In genomic region chr4:184573701-184574100, GRCh38 we compare ENCODE assay signal across 18 cellular contexts.
DNase-seq lines count a peak whose midpoint lies in the region; ATAC-seq and TF ChIP-seq lines count a peak whose summit lies in the region.
"Had no signal": no experiment of that assay in that cellular context is flagged by ENCODE, and none has a peak within 500 bp of the region (broad histone marks: within the 10 kb centered on the region; RNA-seq: fewer than 3 reads in every experiment).

No MANE protein-coding gene starts in this region.

- POLR2A ChIA-PET in naive thymus-derived CD4-positive, alpha-beta T cell (lab: Charles Lee), result interaction anchor here (0.6 to 0.9 kb wide), 4 partner anchors 13 to 1629 kb away, joined by 3 to 5 read pairs (median 4); no protein-coding TSS in a partner anchor

- peaks cover 4% of the 10 kb centered on the region for H3K9me3 Mint-ChIP-seq in activated naive CD4-positive, alpha-beta T cell treated with anti-CD3 and anti-CD28 coated beads, Interleukin-2, amount 10 ng/mL, durations not matched to agents 7 days and 5 days
- H3K9me3 Mint-ChIP-seq in T-helper 1 cell treated with Interleukin-12 subunit alpha and Interleukin-12 subunit beta and Interleukin-4 antibody, amounts not matched to agents 30 μg/mL and 1 μg/mL, for 36 hours, result peaks cover 9% of the 10 kb centered on the region
- peaks cover 4% of the 10 kb centered on the region for H3K9me3 Mint-ChIP-seq in activated naive CD8-positive, alpha-beta T cell treated with anti-CD3 and anti-CD28 coated beads, Interleukin-2, amount 50 U/mL, for 24 hours
- peaks cover 0 to 8% (median 2%) of the 10 kb centered on the region in 11 donors for H3K9me3 Mint-ChIP-seq in naive thymus-derived CD4-positive, alpha-beta T cell

- no peak overlapping the region for H3K4me3 ChIP-seq in naive thymus-derived CD4-positive, alpha-beta T cell (ENCODE audit: low read length)
- no peak overlapping the region for H3K4me3 ChIP-seq in BE2C (ENCODE audit: low read depth, low read length)
- H3K4me3 ChIP-seq: PC-9 had no signal

- H3K27me3 ChIP-seq in naive thymus-derived CD4-positive, alpha-beta T cell (ENCODE audit: control insufficient read depth in 2 of 2, insufficient read depth in 2 of 2, low read length in 2 of 2), result no peaks in the 10 kb centered on the region
- H3K27me3 ChIP-seq in BE2C, result no peaks in the 10 kb centered on the region

- peak overlapping the region; percentile 75 for H3K27ac Mint-ChIP-seq in activated naive CD4-positive, alpha-beta T cell treated with anti-CD3 and anti-CD28 coated beads, Interleukin-2, amount 10 ng/mL, durations not matched to agents 7 days and 5 days
- H3K27ac Mint-ChIP-seq in T-helper 1 cell treated with Interleukin-12 subunit alpha and Interleukin-12 subunit beta and Interleukin-4 antibody, amounts not matched to agents 30 μg/mL and 1 μg/mL, for 36 hours, result peak overlapping the region; percentile 60
- H3K27ac Mint-ChIP-seq in activated naive CD8-positive, alpha-beta T cell treated with anti-CD3 and anti-CD28 coated beads, Interleukin-2, amount 50 U/mL, for 24 hours, result peak overlapping the region; percentile 69
- H3K27ac Mint-ChIP-seq in naive thymus-derived CD4-positive, alpha-beta T cell, result peak overlapping the region in 6 of 9 donors; percentile 21 to 71 (median 46)
- H3K27ac Mint-ChIP-seq: B cell; CD4-positive, alpha-beta memory T cell had no signal

- H3K4me1 ChIP-seq in naive thymus-derived CD4-positive, alpha-beta T cell (ENCODE audit: control insufficient read depth in 2 of 2, insufficient read depth in 2 of 2, low read length in 2 of 2), result peaks cover 0 to 5% of the 10 kb centered on the region in 2 donors
- peaks cover 5% of the 10 kb centered on the region for H3K4me1 ChIP-seq in BE2C

- no peak overlapping the region for H3K27ac ChIP-seq in naive thymus-derived CD4-positive, alpha-beta T cell (ENCODE audit: low read depth, low read length)
- H3K27ac ChIP-seq: KMS-11, PC-9 had no signal

- intact Hi-C loops in naive thymus-derived CD4-positive, alpha-beta T cell (cut with micrococcal nuclease), result no loop called here

- peaks cover 8% of the 10 kb centered on the region for H3K36me3 Mint-ChIP-seq in activated naive CD4-positive, alpha-beta T cell treated with anti-CD3 and anti-CD28 coated beads, Interleukin-2, amount 10 ng/mL, durations not matched to agents 7 days and 5 days
- peaks cover 4% of the 10 kb centered on the region for H3K36me3 Mint-ChIP-seq in T-helper 1 cell treated with Interleukin-12 subunit alpha and Interleukin-12 subunit beta and Interleukin-4 antibody, amounts not matched to agents 30 μg/mL and 1 μg/mL, for 36 hours (ENCODE audit: low read depth)
- peaks cover 6% of the 10 kb centered on the region for H3K36me3 Mint-ChIP-seq in activated naive CD8-positive, alpha-beta T cell treated with anti-CD3 and anti-CD28 coated beads, Interleukin-2, amount 50 U/mL, for 24 hours (ENCODE audit: low read depth)
- H3K36me3 Mint-ChIP-seq in naive thymus-derived CD4-positive, alpha-beta T cell, result peaks cover 0 to 15% (median 0%) of the 10 kb centered on the region in 5 donors

- CTCF ChIA-PET in activated naive CD4-positive, alpha-beta T cell treated with anti-CD3 and anti-CD28 coated beads, Interleukin-2, amount 10 ng/mL, durations not matched to agents 7 days and 5 days (lab: Charles Lee), result no interaction called here
- CTCF ChIA-PET in naive thymus-derived CD4-positive, alpha-beta T cell (lab: Charles Lee), result no interaction called here

- no peak for DNase-seq in activated naive CD4-positive, alpha-beta T cell treated with anti-CD3 and anti-CD28 coated beads, Interleukin-2, amount 10 ng/mL, durations not matched to agents 7 days and 5 days
- no peak for DNase-seq in activated naive CD4-positive, alpha-beta T cell (lab: John Stamatoyannopoulos, UW)
- DNase-seq in activated naive CD8-positive, alpha-beta T cell treated with anti-CD3 and anti-CD28 coated beads, Interleukin-2, amount 50 U/mL, for 24 hours, result no peak
- DNase-seq in naive thymus-derived CD4-positive, alpha-beta T cell, result no peak
- DNase-seq in BE2C, result no peak
- DNase-seq: CD4-positive, alpha-beta memory T cell; DMS79; GF-D8; NCI-H1092; NCI-H1694; NCI-H2107; NCI-H69; PC-9 had no signal

- no peak for TF ChIP-seq CTCF in BE2C (IDR thresholded peaks at IDR 0.05; ENCODE audit: low read depth, low read length)

- peaks cover 16% of the 10 kb centered on the region for H3K4me1 Mint-ChIP-seq in activated naive CD4-positive, alpha-beta T cell treated with anti-CD3 and anti-CD28 coated beads, Interleukin-2, amount 10 ng/mL, durations not matched to agents 7 days and 5 days
- peaks cover 12% of the 10 kb centered on the region for H3K4me1 Mint-ChIP-seq in T-helper 1 cell treated with Interleukin-12 subunit alpha and Interleukin-12 subunit beta and Interleukin-4 antibody, amounts not matched to agents 30 μg/mL and 1 μg/mL, for 36 hours (ENCODE audit: low read depth)
- peaks cover 14% of the 10 kb centered on the region for H3K4me1 Mint-ChIP-seq in activated naive CD8-positive, alpha-beta T cell treated with anti-CD3 and anti-CD28 coated beads, Interleukin-2, amount 50 U/mL, for 24 hours
- H3K4me1 Mint-ChIP-seq in naive thymus-derived CD4-positive, alpha-beta T cell, result peaks cover 4 to 19% (median 15%) of the 10 kb centered on the region in 7 donors

- no peak for ATAC-seq in activated naive CD8-positive, alpha-beta T cell treated with anti-CD3 and anti-CD28 coated beads, Interleukin-2, amount 50 U/mL, for 24 hours
- no peak for ATAC-seq in naive thymus-derived CD4-positive, alpha-beta T cell
- no peak for ATAC-seq in GM21825 (IDR thresholded peaks at IDR 0.05; ENCODE audit: unreplicated experiment)
- ATAC-seq: HepG2 had no signal

- H3K4me3 Mint-ChIP-seq in activated naive CD4-positive, alpha-beta T cell treated with anti-CD3 and anti-CD28 coated beads, Interleukin-2, amount 10 ng/mL, durations not matched to agents 7 days and 5 days, result no peak overlapping the region
- H3K4me3 Mint-ChIP-seq in T-helper 1 cell treated with Interleukin-12 subunit alpha and Interleukin-12 subunit beta and Interleukin-4 antibody, amounts not matched to agents 30 μg/mL and 1 μg/mL, for 36 hours, result no peak overlapping the region
- H3K4me3 Mint-ChIP-seq in activated naive CD8-positive, alpha-beta T cell treated with anti-CD3 and anti-CD28 coated beads, Interleukin-2, amount 50 U/mL, for 24 hours, result no peak overlapping the region
- H3K4me3 Mint-ChIP-seq in naive thymus-derived CD4-positive, alpha-beta T cell, result peak overlapping the region in 1 of 10 donors; percentile 29
- H3K4me3 Mint-ChIP-seq: B cell; CD4-positive, alpha-beta memory T cell had no signal

- H3K36me3 ChIP-seq in naive thymus-derived CD4-positive, alpha-beta T cell (ENCODE audit: control insufficient read depth in 2 of 3, insufficient read depth in 3 of 3, low read length in 3 of 3), result no peaks in the 10 kb centered on the region
- H3K36me3 ChIP-seq in BE2C, result no peaks in the 10 kb centered on the region

- H3K9me3 ChIP-seq in naive thymus-derived CD4-positive, alpha-beta T cell (ENCODE audit: control insufficient read depth in 2 of 3, low read length in 3 of 3), result no peaks in the 10 kb centered on the region
- no peaks in the 10 kb centered on the region for H3K9me3 ChIP-seq in BE2C

- H3K27me3 Mint-ChIP-seq in activated naive CD4-positive, alpha-beta T cell treated with anti-CD3 and anti-CD28 coated beads, Interleukin-2, amount 10 ng/mL, durations not matched to agents 7 days and 5 days, result no peaks in the 10 kb centered on the region
- H3K27me3 Mint-ChIP-seq in T-helper 1 cell treated with Interleukin-12 subunit alpha and Interleukin-12 subunit beta and Interleukin-4 antibody, amounts not matched to agents 30 μg/mL and 1 μg/mL, for 36 hours (ENCODE audit: low read depth), result no peaks in the 10 kb centered on the region
- H3K27me3 Mint-ChIP-seq in activated naive CD8-positive, alpha-beta T cell treated with anti-CD3 and anti-CD28 coated beads, Interleukin-2, amount 50 U/mL, for 24 hours, result no peaks in the 10 kb centered on the region
- no peaks in the 10 kb centered on the region for H3K27me3 Mint-ChIP-seq in naive thymus-derived CD4-positive, alpha-beta T cell
- H3K27me3 Mint-ChIP-seq: CD4-positive, alpha-beta memory T cell had no signal
